In genomic region chr5:132411382-132411925, GRCh38 we compare ENCODE assay signal across 8 cellular contexts. TPM values are rescaled to one million over a fixed set of nuclear protein-coding genes. Genes with fewer than 3 reads are reported as not detected.
A peak's percentile ranks its signal among the peaks of the same experiment; 100 is the strongest.
DNase-seq lines count a peak whose midpoint lies in the region; ATAC-seq, FAIRE-seq and TF ChIP-seq lines count a peak whose summit lies in the region.

No MANE protein-coding gene starts in this region.

- peak; percentile 7 for ATAC-seq in HG03432 (IDR thresholded peaks at IDR 0.05; ENCODE audit: unreplicated experiment)

- peak overlapping the region; percentile 98 for H3K4me3 ChIP-seq in rectal smooth muscle tissue (ENCODE audit: low read length)

- no peak; the same call in 1 of the 2 replicates for TF ChIP-seq POLR2A in GM12892 (IDR thresholded peaks at IDR 0.05; ENCODE audit: low read depth, low read length)

- peak overlapping the region; percentile 99 for H3K27ac ChIP-seq in rectal smooth muscle tissue (ENCODE audit: low read depth, low read length)

- H3K4me1 ChIP-seq in rectal smooth muscle tissue (ENCODE audit: control insufficient read depth, insufficient read depth, low read length) = peaks cover 36% of the 10 kb centered on the region

- peak; percentile 73 for FAIRE-seq in GM12892 (lab: Jason Lieb, UNC)

- no peaks in the 10 kb centered on the region for H3K27me3 ChIP-seq in rectal smooth muscle tissue (ENCODE audit: control insufficient read depth, insufficient read depth, low read length)

- DNase-seq in GM12892 (ENCODE audit: insufficient read length) = no peak
- peak; percentile 27 for DNase-seq in activated T-helper 1 cell treated with Interleukin-2 at 50 U/mL for 16 hours (ENCODE audit: low read depth)
- peak; percentile 67 for DNase-seq in glomerular visceral epithelial cell (ENCODE audit: extremely low spot score)
- DNase-seq in NK-92 treated with Interleukin-12 subunit alpha and Interleukin-12 subunit beta, amount 100 ng/mL, for 24 hours (lab: John Stamatoyannopoulos, UW) = no peak
- no peak for DNase-seq in medulla oblongata (ENCODE audit: extremely low spot score)
- DNase-seq in posterior vena cava (ENCODE audit: low spot score) = no peak

- intact Hi-C loops in posterior vena cava (cut with DNase I) = no loop called here

- H3K36me3 ChIP-seq in rectal smooth muscle tissue (ENCODE audit: control insufficient read depth, insufficient read depth, low read length) = no peaks in the 10 kb centered on the region

- peak overlapping the region; percentile 99 for H3K9ac ChIP-seq in rectal smooth muscle tissue (ENCODE audit: low read length)

RNA-seq across cellular contexts. Expression of gene SLC22A5, which starts 41.9 kb away (rescaled TPM):
- polyA plus RNA-seq in GM12892 (2012; ENCODE audit: missing spikeins) = 1.5 TPM
- 1 to 10 TPM; 7.4 to 9.6 TPM for total RNA-seq in posterior vena cava

Comparison
In these comparisons a context has a peak if more than half of its experiments do, and no peak if none do; other contexts are left out.
1. DNase-seq: peak in activated T-helper 1 cell treated with Interleukin-2 at 50 U/mL for 16 hours (single experiment) and glomerular visceral epithelial cell (single experiment); none in GM12892 (single experiment), NK-92 treated with Interleukin-12 subunit alpha and Interleukin-12 subunit beta, amount 100 ng/mL, for 24 hours (single experiment), medulla oblongata (single experiment) and posterior vena cava (single experiment).